In genomic region chr12:56266068-56266633, GRCh38 we compare ENCODE assay signal across 7 cellular contexts. TPM values are rescaled to one million over a fixed set of nuclear protein-coding genes. Genes with fewer than 3 reads are reported as not detected.
DNase-seq lines count a peak whose midpoint lies in the region; ATAC-seq and TF ChIP-seq lines count a peak whose summit lies in the region.
"Not testable (repeated sequence)": the region's sequence is repeated elsewhere in the genome, so short reads cannot be mapped to it uniquely, and the experiment has no call there.
"Had no signal": no experiment of that assay in that cellular context is flagged by ENCODE, and none has a peak within 500 bp of the region (broad histone marks: within the 10 kb centered on the region; RNA-seq: fewer than 3 reads in every experiment).

No MANE protein-coding gene starts in this region.

- not testable (repeated sequence) for H3K79me2 ChIP-seq in HCT116 (ENCODE audit: insufficient read depth, low read length)

- intact Hi-C loops in HCT116 (cut with micrococcal nuclease), result loop anchor here (2.0 kb wide), 1 partner anchor 147 kb away; the partner anchor contains the start of gene ZC3H10
- intact Hi-C loops in upper lobe of right lung (cut with DNase I), result not testable (repeated sequence)

- not testable (repeated sequence) for H3K9me2 ChIP-seq in HCT116 (ENCODE audit: insufficient read depth)

- H3K9ac ChIP-seq in HCT116 (ENCODE audit: low read length), result peak overlapping the region; percentile 78
- not testable (repeated sequence) for H3K9ac ChIP-seq in iPS-15b (ENCODE audit: low read depth, low read length)

- TF ChIP-seq POLR2A in HCT116 (IDR thresholded peaks at IDR 0.05; ENCODE audit: borderline replicate concordance, extremely low read depth, insufficient read depth, insufficient read length), result not testable (repeated sequence)

- not testable (repeated sequence) for H3K27me3 ChIP-seq in HCT116 (ENCODE audit: insufficient read depth, low read length); WERI-Rb-1 (ENCODE audit: insufficient read depth, low read depth, severe bottlenecking); iPS-15b (ENCODE audit: control insufficient read depth, insufficient read depth, low read length); neutrophil; upper lobe of right lung

- not testable (repeated sequence) for ATAC-seq in HCT116, upper lobe of right lung

- DNase-seq in HCT116 (ENCODE audit: low read depth, low spot score); WERI-Rb-1; upper lobe of right lung: not testable (repeated sequence)
- peak in 1 of 61 donors; percentile 28 for DNase-seq in caudate nucleus (lab: John Stamatoyannopoulos, UW)

- peaks cover 0 to 14% of the 10 kb centered on the region in 2 experiments; a peak in 2 of 4 replicates for H3K36me3 ChIP-seq in HCT116 (ENCODE audit: control insufficient read depth in 1 of 2, insufficient read depth in 2 of 2, low read length in 2 of 2)
- peaks cover 27% of the 10 kb centered on the region for H3K36me3 ChIP-seq in WERI-Rb-1
- not testable (repeated sequence) for H3K36me3 ChIP-seq in iPS-15b (ENCODE audit: control insufficient read depth, insufficient read depth, low read length)
- H3K36me3 ChIP-seq in neutrophil, result peaks cover 14% of the 10 kb centered on the region
- peaks cover 13% of the 10 kb centered on the region for H3K36me3 ChIP-seq in upper lobe of right lung

- not testable (repeated sequence) for H4K20me1 ChIP-seq in HCT116 (ENCODE audit: insufficient read depth)

- peak overlapping the region; percentile 95 for H3K4me2 ChIP-seq in HCT116 (ENCODE audit: low read length)

- RAD21 ChIA-PET in HCT116 (lab: Charles Lee; ENCODE audit: low non-redundant PET in 1 of 2, low total read pairs in 2 of 2, uncharacterized antibody in 2 of 2, unreplicated experiment in 2 of 2), result not testable (repeated sequence)

- POLR2A ChIA-PET in HCT116 (lab: Charles Lee), result interaction anchor here (0.9 to 2.1 kb wide), 5 partner anchors 8 to 371 kb away, joined by 3 to 7 read pairs (median 4); partner anchors contain the start of genes ANKRD52 and RNF41

- CTCF ChIA-PET in HCT116 (lab: Charles Lee), result interaction anchor here (0.6 to 1.9 kb wide), 5 partner anchors 8 to 76 kb away, joined by 3 to 11 read pairs (median 4); partner anchors contain the start of genes ANKRD52 and CNPY2

- not testable (repeated sequence) for H3K9me3 ChIP-seq in HCT116 (ENCODE audit: control insufficient read depth in 1 of 2, insufficient read depth in 1 of 2, low read depth in 1 of 2, low read length in 2 of 2); WERI-Rb-1 (ENCODE audit: severe bottlenecking); iPS-15b (ENCODE audit: control insufficient read depth, insufficient read depth, low read length); neutrophil; upper lobe of right lung

- BruUV-seq in HCT116 (replicated peaks; lab: Mats Ljungman, UMichigan), result not testable (repeated sequence)

- TF ChIP-seq RAD21 in HCT116 (IDR thresholded peaks at IDR 0.05; ENCODE audit: low read depth), result not testable (repeated sequence)

- TF ChIP-seq CTCF in HCT116 (IDR thresholded peaks at IDR 0.05 in 2 of 3, conservative IDR thresholded peaks at IDR 0.05 in 1 of 3; ENCODE audit: borderline replicate concordance in 1 of 3, insufficient read depth in 1 of 3, low read depth in 2 of 3, low read length in 2 of 3); WERI-Rb-1 (IDR thresholded peaks at IDR 0.05; ENCODE audit: low read depth, low read length); neutrophil (IDR thresholded peaks at IDR 0.05); upper lobe of right lung (IDR thresholded peaks at IDR 0.05): not testable (repeated sequence)

- H2AFZ ChIP-seq in HCT116 (ENCODE audit: low read depth, low read length, poor library complexity, severe bottlenecking), result peak overlapping the region; percentile 81

- H3K4me3 ChIP-seq in HCT116 (replicated peaks in 1 of 2; ENCODE audit: low read depth in 1 of 2, low read length in 2 of 2), result peak overlapping the region; percentile 65 to 75
- H3K4me3 ChIP-seq in WERI-Rb-1 (ENCODE audit: low read depth, low read length), result peak overlapping the region; percentile 87
- peak overlapping the region; percentile 92 for H3K4me3 ChIP-seq in iPS-15b (ENCODE audit: low read depth, low read length)
- peak overlapping the region; percentile 79 to 80 for H3K4me3 ChIP-seq in neutrophil (ENCODE audit: low read depth in 1 of 2, low read length in 1 of 2)
- H3K4me3 ChIP-seq in upper lobe of right lung, result peak overlapping the region; percentile 78

- H3K4me1 ChIP-seq in HCT116 (ENCODE audit: control insufficient read depth in 1 of 2, insufficient read depth in 2 of 2, low read length in 2 of 2) (peaks cover 11 to 38% of the 10 kb centered on the region in 2 experiments), neutrophil (ENCODE audit: control insufficient read depth in 1 of 2, insufficient read depth in 1 of 2, low read depth in 1 of 2, low read length in 1 of 2) (peaks cover 17 to 19% of the 10 kb centered on the region in 2 experiments), upper lobe of right lung (peaks cover 15% of the 10 kb centered on the region)
- H3K4me1 ChIP-seq in iPS-15b (ENCODE audit: control insufficient read depth, insufficient read depth, low read length), result not testable (repeated sequence)

- H3K27ac ChIP-seq in HCT116 (ENCODE audit: low read depth, low read length) (peak overlapping the region; percentile 71), WERI-Rb-1 (peak overlapping the region; percentile 91), caudate nucleus (ENCODE audit: low read depth, low read length) (peak overlapping the region; percentile 94), neutrophil (peak overlapping the region; percentile 89), upper lobe of right lung (peak overlapping the region; percentile 93)

RNA-seq across cellular contexts. Expression of gene COQ10A, which starts 0.6 kb away (rescaled TPM):
- total RNA-seq in HCT116 (2021; ENCODE audit: unreplicated experiment) (11.7 TPM), upper lobe of right lung (12.0 TPM)
- polyA plus RNA-seq in HCT116 (2012), result 11.3 and 12.3 TPM in 2 replicates

RNA-seq across cellular contexts. Expression of gene ANKRD52, which starts 8.0 kb away (rescaled TPM):
- total RNA-seq in HCT116 (2021; ENCODE audit: unreplicated experiment) (56.6 TPM), upper lobe of right lung (28.0 TPM)
- 25.0 and 28.0 TPM in 2 replicates for polyA plus RNA-seq in HCT116 (2012)

RNA-seq across cellular contexts. Expression of gene CS, which starts 34.0 kb away (rescaled TPM):
- total RNA-seq in HCT116 (2021; ENCODE audit: unreplicated experiment) (270 TPM), upper lobe of right lung (159 TPM)
- 127 and 142 TPM in 2 replicates for polyA plus RNA-seq in HCT116 (2012)

RNA-seq across cellular contexts. Expression of gene SLC39A5, which starts 36.3 kb away (rescaled TPM):
- 0.66 TPM for total RNA-seq in HCT116 (2021; ENCODE audit: unreplicated experiment)
- polyA plus RNA-seq in HCT116 (2012), result 0.36 TPM in 1 of 2 replicates, not detected in the other
- 0.87 TPM for total RNA-seq in upper lobe of right lung
- total RNA-seq: aorta had no signal

RNA-seq across cellular contexts. Expression of gene NABP2, which starts 42.0 kb away (rescaled TPM):
- total RNA-seq in HCT116 (2021; ENCODE audit: unreplicated experiment) (52.9 TPM), upper lobe of right lung (19.8 TPM)
- 44.3 and 52.3 TPM in 2 replicates for polyA plus RNA-seq in HCT116 (2012)
